Comparison of ENCODE assay signal across 26 cellular contexts in the genomic region with DNA sequence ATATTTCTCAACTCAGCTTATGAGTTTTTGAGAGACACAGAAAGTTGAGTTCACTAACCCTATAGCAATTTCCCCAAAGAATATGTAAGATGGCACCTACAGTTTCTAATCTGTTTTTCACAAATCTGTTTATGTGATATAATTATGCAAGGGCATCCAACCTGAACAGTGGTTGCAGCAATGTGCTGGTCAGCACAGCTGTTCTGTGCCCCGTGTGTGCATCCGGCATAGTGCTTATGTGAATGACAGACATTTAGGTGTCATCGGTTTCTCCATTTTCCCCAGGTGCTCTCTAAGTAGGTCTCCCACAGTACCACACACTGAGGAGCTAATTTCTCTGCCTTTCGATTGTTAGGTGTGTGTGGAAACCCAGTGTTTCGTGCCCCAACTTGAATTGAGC. TPM values are rescaled to one million over a fixed set of nuclear protein-coding genes. Genes with fewer than 3 reads are reported as not detected.
DNase-seq lines count a peak whose midpoint lies in the region; ATAC-seq lines count a peak whose summit lies in the region.
"Had no signal": no experiment of that assay in that cellular context is flagged by ENCODE, and none has a peak within 500 bp of the region (broad histone marks: within the 10 kb centered on the region; RNA-seq: fewer than 3 reads in every experiment).

No MANE protein-coding gene starts in this region.

- H3K9ac ChIP-seq in neuronal stem cell (ENCODE audit: low read depth, low read length, poor library complexity), result no peak overlapping the region

- no peak overlapping the region for H3K27ac ChIP-seq in neuronal stem cell (replicated peaks; ENCODE audit: low read length)
- H3K27ac ChIP-seq: tibial artery had no signal

- no peak overlapping the region for H3K4ac ChIP-seq in neuronal stem cell (ENCODE audit: low read length)

- peak; percentile 51 for ATAC-seq in GM18858 (IDR thresholded peaks at IDR 0.05; ENCODE audit: unreplicated experiment)
- peak; percentile 71 for ATAC-seq in HG03139 (IDR thresholded peaks at IDR 0.05; ENCODE audit: unreplicated experiment)
- ATAC-seq in T-helper 17 cell, result peak; percentile 53
- ATAC-seq: activated naive CD8-positive, alpha-beta T cell treated with anti-CD3 and anti-CD28 coated beads, Interleukin-2, amount 50 U/mL, for 24 hours; left colon; stimulated activated naive CD8-positive, alpha-beta T cell treated with anti-CD3 and anti-CD28 coated beads, Interleukin-15, Interleukin-2, amounts not matched to agents 100 U/mL and 50 U/mL, for 24 hours had no signal

- H3K4me3 ChIP-seq in neuronal stem cell (ENCODE audit: low read length in 2 of 2), result no peak overlapping the region
- H3K4me3 ChIP-seq: tibial artery had no signal

- H3K18ac ChIP-seq in neuronal stem cell (ENCODE audit: low read length), result peak overlapping the region; percentile 41

- no peak overlapping the region for H3K4me3 Mint-ChIP-seq in T-helper 17 cell
- H3K4me3 Mint-ChIP-seq: activated CD4-positive, alpha-beta T cell treated with anti-CD3 and anti-CD28 coated beads, Interleukin-2, amount 10 ng/mL, durations not matched to agents 7 days and 5 days; activated naive CD8-positive, alpha-beta T cell treated with anti-CD3 and anti-CD28 coated beads, Interleukin-2, amount 50 U/mL, for 24 hours; brain; CD4-positive, alpha-beta T cell; nephron progenitor cell had no signal

- H3K4me2 ChIP-seq in neuronal stem cell (ENCODE audit: insufficient read depth, low read length, poor library complexity, severe bottlenecking), result no peak overlapping the region

- no peak overlapping the region for H4K8ac ChIP-seq in neuronal stem cell (ENCODE audit: low read depth, low read length)

- no peak for DNase-seq in T-helper 17 cell
- no peak for DNase-seq in neuronal stem cell (ENCODE audit: low spot score)
- DNase-seq in NCI-H2227 (lab: John Stamatoyannopoulos, UW; ENCODE audit: unreplicated experiment), result no peak
- no peak for DNase-seq in nucleus accumbens (lab: John Stamatoyannopoulos, UW)
- DNase-seq in NK-92 treated with Interleukin-12 subunit alpha and Interleukin-12 subunit beta, amount 100 ng/mL, for 24 hours (lab: John Stamatoyannopoulos, UW), result no peak
- DNase-seq in NCI-H1694 (lab: John Stamatoyannopoulos, UW), result no peak
- DNase-seq: activated CD4-positive, alpha-beta T cell treated with anti-CD3 and anti-CD28 coated beads, Interleukin-2, amount 10 ng/mL, durations not matched to agents 7 days and 5 days; activated effector memory CD4-positive, alpha-beta T cell treated with anti-CD3 and anti-CD28 coated beads, Interleukin-2, amount 50 U/mL, for 16 hours; activated naive CD8-positive, alpha-beta T cell treated with anti-CD3 and anti-CD28 coated beads, Interleukin-2, amount 50 U/mL, for 24 hours; CD4-positive, alpha-beta T cell; DMS153; GDM1; Kasumi-1; left colon; NCI-H1105; NCI-H2107; NCI-H526; nephron progenitor cell; SHP77 treated with DMSO at 0.1 percent for 48 hours; stimulated activated CD4-positive, alpha-beta T cell treated with anti-CD3 and anti-CD28 coated beads, Interleukin-2, amount 100 ng/mL, for 24 hours; stimulated activated naive CD8-positive, alpha-beta T cell treated with anti-CD3 and anti-CD28 coated beads, Interleukin-15, Interleukin-2, amounts not matched to agents 100 U/mL and 50 U/mL, for 24 hours; T-helper 1 cell; tibial artery had no signal

- H3K27me3 ChIP-seq in neuronal stem cell (ENCODE audit: control insufficient read depth in 3 of 3, insufficient read depth in 3 of 3, low read depth in 1 of 3, low read length in 3 of 3), result peaks cover 0 to 44% (median 0%) of the 10 kb centered on the region in 3 experiments

- H3K36me3 ChIP-seq in neuronal stem cell (replicated peaks in 1 of 2; ENCODE audit: control insufficient read depth in 2 of 2, insufficient read depth in 2 of 2, low read length in 2 of 2), result no peaks in the 10 kb centered on the region
- H3K36me3 ChIP-seq: tibial artery had no signal

- H2BK120ac ChIP-seq in neuronal stem cell (ENCODE audit: low read depth, low read length), result no peak overlapping the region

- H2AFZ ChIP-seq in neuronal stem cell (ENCODE audit: low read length), result no peak overlapping the region

- H3K23ac ChIP-seq in neuronal stem cell (ENCODE audit: low read depth, low read length, poor library complexity), result no peak overlapping the region

- no peak overlapping the region for H2BK15ac ChIP-seq in neuronal stem cell (ENCODE audit: low read length)

- H3K14ac ChIP-seq in neuronal stem cell (ENCODE audit: low read length), result no peak overlapping the region

- H2AK5ac ChIP-seq in neuronal stem cell (ENCODE audit: low read depth, low read length), result no peak overlapping the region

- H3K27me3 Mint-ChIP-seq in T-helper 17 cell, result peaks cover 22% of the 10 kb centered on the region
- H3K27me3 Mint-ChIP-seq: CD4-positive, alpha-beta T cell had no signal

- no peak overlapping the region for H2BK5ac ChIP-seq in neuronal stem cell (ENCODE audit: low read length)

- H3K79me1 ChIP-seq in neuronal stem cell (ENCODE audit: low read depth, low read length), result no peaks in the 10 kb centered on the region

- H3K9me3 ChIP-seq in T-helper 17 cell (ENCODE audit: control insufficient read depth, low read length, poor library complexity, severe bottlenecking) (no peaks in the 10 kb centered on the region), neuronal stem cell (replicated peaks in 1 of 2; ENCODE audit: control insufficient read depth in 2 of 2, insufficient read depth in 1 of 2, low read depth in 1 of 2, low read length in 2 of 2) (no peaks in the 10 kb centered on the region)
- H3K9me3 ChIP-seq: tibial artery had no signal

- no peak overlapping the region for H2BK12ac ChIP-seq in neuronal stem cell (ENCODE audit: low read length)

- peaks cover 0 to 2% of the 10 kb centered on the region in 2 donors for H3K4me1 ChIP-seq in neuronal stem cell (ENCODE audit: control insufficient read depth in 2 of 2, insufficient read depth in 1 of 2, low read depth in 1 of 2, low read length in 2 of 2)
- H3K4me1 ChIP-seq: tibial artery had no signal

- no peak overlapping the region for H3K27ac Mint-ChIP-seq in T-helper 17 cell
- H3K27ac Mint-ChIP-seq: activated CD4-positive, alpha-beta T cell treated with anti-CD3 and anti-CD28 coated beads, Interleukin-2, amount 10 ng/mL, durations not matched to agents 7 days and 5 days; activated naive CD8-positive, alpha-beta T cell treated with anti-CD3 and anti-CD28 coated beads, Interleukin-2, amount 50 U/mL, for 24 hours; brain; CD4-positive, alpha-beta T cell; nephron progenitor cell had no signal

- H4K91ac ChIP-seq in neuronal stem cell (ENCODE audit: low read depth, low read length, poor library complexity), result no peak overlapping the region

- peaks cover 18% of the 10 kb centered on the region for H3K4me1 Mint-ChIP-seq in T-helper 17 cell

- H3K36me3 Mint-ChIP-seq in T-helper 17 cell (ENCODE audit: low read depth), result peaks cover 2% of the 10 kb centered on the region
- H3K36me3 Mint-ChIP-seq: brain had no signal

- WGBS in neuronal stem cell (ENCODE audit: extremely low coverage in 2 of 2, insufficient read length in 2 of 2, insufficient replicate concordance in 1 of 2), 2 donors, result no CpG with 5 or more reads among the region's 5 CpGs

RNA-seq across cellular contexts. Expression of a gene that starts 7.7 kb away (rescaled TPM):
- total RNA-seq in T-helper 17 cell, result 10 to 100 TPM; 53.7 to 69.9 TPM
- polyA plus RNA-seq in neuronal stem cell (2013, experiment 1 of 2), result 6.1 TPM
- polyA plus RNA-seq in neuronal stem cell (2013, experiment 2 of 2), result 5.8 TPM
